ENCODE assay signal across 8 cellular contexts in genomic region chr1:63367218-63368103, GRCh38. TPM values are rescaled to one million over a fixed set of nuclear protein-coding genes. Genes with fewer than 3 reads are reported as not detected.
A peak's percentile ranks its signal among the peaks of the same experiment; 100 is the strongest.
DNase-seq lines count a peak whose midpoint lies in the region; ATAC-seq, FAIRE-seq and TF ChIP-seq lines count a peak whose summit lies in the region.

Gene ALG6 (plus strand): TSS chr1:63367627. CDS start chr1:63370978, 3,351 bp downstream.

- peak within 1 kb of the TSS; percentile 51 to 89 (median 70) for H3K4me3 ChIP-seq in pancreas
- peak within 1 kb of the TSS; percentile 75 to 94 for H3K4me3 ChIP-seq in tibial artery

- DNase-seq in GM12891 (ENCODE audit: insufficient read length, low spot score) (peak; percentile 97), NCI-H128 (lab: John Stamatoyannopoulos, UW; ENCODE audit: unreplicated experiment) (peak; percentile 97), SW 1271 (lab: John Stamatoyannopoulos, UW) (peak; percentile 51 to 85), Right ventricle myocardium superior (peak; percentile 97), pancreas (peak; percentile 96 to 99 (median 97)), tibial artery (peak; percentile 91 to 97)
- peak; percentile 82 for DNase-seq in activated naive CD8-positive, alpha-beta T cell treated with anti-CD3 and anti-CD28 coated beads, Interleukin-2, amount 50 U/mL, for 16 hours (ENCODE audit: low read depth, low spot score)

- H3K36me3 ChIP-seq in pancreas: peaks cover 0 to 5% (median 0%) of the 10 kb centered on the region in 3 donors
- peaks cover 0 to 16% (median 13%) of the 10 kb centered on the region in 3 donors for H3K36me3 ChIP-seq in tibial artery

- peak; percentile 63; the same call in 1 of the 2 replicates for TF ChIP-seq POLR2A in GM12891 (IDR thresholded peaks at IDR 0.05; ENCODE audit: low read depth, low read length)

- peak within 1 kb of the TSS; percentile 46 to 80 (median 76) for H3K27ac ChIP-seq in pancreas
- peak within 1 kb of the TSS; percentile 82 to 84 for H3K27ac ChIP-seq in tibial artery

- FAIRE-seq in GM12891 (lab: Jason Lieb, UNC) (peak; percentile 97), pancreas (lab: Jason Lieb, UNC) (no peak)

- WGBS in pancreas, 2 donors: 1% methylated on average over 65 to 77 of the region's 77 CpGs

- H3K9me3 ChIP-seq in pancreas (no peaks in the 10 kb centered on the region), tibial artery (no peaks in the 10 kb centered on the region)

- H3K4me1 ChIP-seq in pancreas: peaks cover 0 to 4% (median 0%) of the 10 kb centered on the region in 3 donors
- peaks cover 0 to 13% (median 4%) of the 10 kb centered on the region in 4 donors for H3K4me1 ChIP-seq in tibial artery

- TF ChIP-seq CTCF in pancreas (IDR thresholded peaks at IDR 0.05) (no peak), tibial artery (IDR thresholded peaks at IDR 0.05) (peak in 1 of 2 experiments; percentile 7)

- ATAC-seq in HG02763 (IDR thresholded peaks at IDR 0.05; ENCODE audit: unreplicated experiment): peak; percentile 94
- peak; percentile 100 for ATAC-seq in Right ventricle myocardium superior (ENCODE audit: poor library complexity)
- ATAC-seq in pancreas: peak; percentile 97 to 100 (median 99)

- intact Hi-C loops in Right ventricle myocardium superior (cut with DNase I) (no loop called here), pancreas (cut with DNase I) (no loop called here), tibial artery (cut with DNase I; ENCODE audit: low total_unique reads) (loop anchor here (10.0 kb wide), 1 partner anchor 147 kb away; no protein-coding TSS in a partner anchor)

- no peaks in the 10 kb centered on the region for H3K27me3 ChIP-seq in pancreas
- H3K27me3 ChIP-seq in tibial artery: no peaks in the 10 kb centered on the region

TF ChIP-seq in GM12891, 5 proteins besides CTCF, POLR2A, EP300 and RAD21:
- peak; percentile 64; the same call in 1 of the 2 replicates for TF ChIP-seq POLR2AphosphoS5 (IDR thresholded peaks at IDR 0.05; ENCODE audit: low read depth, low read length)
- no peak for TF ChIP-seq TAF1 (IDR thresholded peaks at IDR 0.05; ENCODE audit: low read depth, low read length)
- 0 out of 2 replicates have a peak, but pooled peaks have one; percentile 0 for TF ChIP-seq SPI1 (IDR thresholded peaks at IDR 0.05; ENCODE audit: low read depth, low read length)
TF ChIP-seq in GM12891: peak in this region for 2.

RNA-seq across cellular contexts. Expression of gene ALG6, which starts in this region (rescaled TPM):
- polyA plus RNA-seq in GM12891 (2012; ENCODE audit: low read depth, missing spikeins): 7.6 TPM
- 4.2 TPM for total RNA-seq in Right ventricle myocardium superior
- total RNA-seq in pancreas: 1 to 10 TPM; 3.1 to 8.8 (median 4.4) TPM
- 10 to 100 TPM in 1 of 2 donors, 1 to 10 TPM in 1; 8.7 to 11.5 TPM for polyA plus RNA-seq in pancreas

Comparison
In these comparisons a context has a peak if more than half of its experiments do, and no peak if none do; other contexts are left out.
1. Peak in every context shown above with its lines: DNase-seq, ATAC-seq, H3K4me3 ChIP-seq and H3K27ac ChIP-seq.